In genomic region chr7:27166475-27167169, GRCh38 we compare ENCODE assay signal across 2 cellular contexts.
TF ChIP-seq lines count a peak whose summit lies in the region.

No MANE protein-coding gene starts in this region.

TF ChIP-seq in IMR-90, 13 proteins besides CTCF, POLR2A, EP300 and RAD21:
- TF ChIP-seq MAFK (IDR thresholded peaks at IDR 0.05; ENCODE audit: low read depth, low read length) (no peak), MXI1 (IDR thresholded peaks at IDR 0.05; ENCODE audit: borderline replicate concordance, low read depth, low read length) (no peak), MAZ (IDR thresholded peaks at IDR 0.05; ENCODE audit: borderline replicate concordance, low read depth, low read length) (no peak), USF2 (IDR thresholded peaks at IDR 0.05; ENCODE audit: low read depth, low read length) (no peak), BHLHE40 (IDR thresholded peaks at IDR 0.05; ENCODE audit: low read depth, low read length) (no peak)

TF ChIP-seq in endothelial cell of umbilical vein, 7 proteins besides CTCF, POLR2A, EP300 and RAD21:
- TF ChIP-seq GATA2 (IDR thresholded peaks at IDR 0.05; ENCODE audit: insufficient read depth, insufficient read length, low read depth, low read length) (no peak), POLR2AphosphoS5 (IDR thresholded peaks at IDR 0.05; ENCODE audit: insufficient read depth, low read depth, low read length) (no peak), MYC (IDR thresholded peaks at IDR 0.05; ENCODE audit: low read depth, low read length) (no peak), JUN (IDR thresholded peaks at IDR 0.05; ENCODE audit: borderline replicate concordance, insufficient read depth, insufficient read length, low read depth) (no peak), FOS (IDR thresholded peaks at IDR 0.05; ENCODE audit: borderline replicate concordance, insufficient read depth, low read length) (no peak), EZH2 (IDR thresholded peaks at IDR 0.05; ENCODE audit: borderline replicate concordance, low read depth, low read length, severe bottlenecking) (no peak), MAX (IDR thresholded peaks at IDR 0.05; ENCODE audit: insufficient read depth, insufficient read length) (no peak)
